ENCODE assay signal across 1 cellular context in the genomic region with DNA sequence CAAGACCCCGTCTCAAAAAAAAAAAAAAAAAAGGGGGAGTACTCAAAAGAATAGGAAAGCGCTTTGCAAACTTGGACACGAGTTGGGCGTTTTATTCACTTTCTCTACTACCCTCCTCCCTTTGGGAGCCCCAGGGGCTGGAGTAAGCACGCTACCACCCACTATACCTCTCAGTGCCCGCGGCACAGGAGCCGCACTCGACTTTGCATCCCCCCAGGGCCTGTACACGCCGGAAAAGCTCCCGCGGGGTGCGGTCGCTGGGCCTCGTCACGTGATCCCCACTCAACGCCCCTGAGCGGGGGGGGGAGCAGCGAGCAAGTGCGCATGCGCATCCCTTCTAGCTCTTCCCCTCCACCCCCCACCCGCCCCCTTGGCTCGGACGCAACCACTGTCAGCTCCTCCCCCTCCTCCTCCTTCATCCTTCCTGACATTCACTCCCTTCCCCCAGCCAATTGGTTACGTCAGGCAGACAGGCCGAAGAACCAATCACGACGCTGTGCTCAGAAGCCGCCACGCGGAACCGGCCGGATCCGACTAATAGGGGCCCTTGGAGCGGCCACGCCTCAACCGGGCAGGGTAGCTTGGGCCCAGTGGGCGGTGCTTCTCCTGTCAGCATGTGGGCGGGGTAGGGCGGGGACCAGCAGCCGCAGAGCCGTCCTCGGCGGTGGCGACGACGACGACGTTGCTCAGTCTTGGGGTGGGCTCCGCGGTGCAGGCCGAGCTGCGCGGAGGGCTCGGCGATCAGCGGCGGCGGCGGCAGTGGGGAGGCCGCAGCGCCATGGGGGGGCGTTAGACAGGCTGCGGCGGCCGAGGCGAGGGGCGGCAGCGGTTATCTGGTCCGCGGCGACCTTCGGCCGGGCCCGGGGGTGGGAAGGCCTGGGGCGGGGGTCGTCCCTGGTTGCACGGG.
A peak's percentile ranks its signal among the peaks of the same experiment; 100 is the strongest.
TF ChIP-seq lines count a peak whose summit lies in the region.

A gene with protein sequence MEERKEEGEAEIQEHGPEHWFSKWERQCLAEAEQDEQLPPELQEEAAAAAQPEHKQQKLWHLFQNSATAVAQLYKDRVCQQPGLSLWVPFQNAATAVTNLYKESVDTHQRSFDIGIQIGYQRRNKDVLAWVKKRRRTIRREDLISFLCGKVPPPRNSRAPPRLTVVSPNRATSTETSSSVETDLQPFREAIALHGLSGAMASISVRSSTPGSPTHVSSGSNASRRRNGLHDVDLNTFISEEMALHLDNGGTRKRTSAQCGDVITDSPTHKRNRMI (plus strand): TSS at position 685 of the 907 bp plus-strand sequence. CDS start 401 bp downstream, outside the sequence.

TF ChIP-seq in neural cell, 6 proteins besides CTCF, POLR2A, EP300 and RAD21 (continued from another document):
- TF ChIP-seq, protein P1, sequence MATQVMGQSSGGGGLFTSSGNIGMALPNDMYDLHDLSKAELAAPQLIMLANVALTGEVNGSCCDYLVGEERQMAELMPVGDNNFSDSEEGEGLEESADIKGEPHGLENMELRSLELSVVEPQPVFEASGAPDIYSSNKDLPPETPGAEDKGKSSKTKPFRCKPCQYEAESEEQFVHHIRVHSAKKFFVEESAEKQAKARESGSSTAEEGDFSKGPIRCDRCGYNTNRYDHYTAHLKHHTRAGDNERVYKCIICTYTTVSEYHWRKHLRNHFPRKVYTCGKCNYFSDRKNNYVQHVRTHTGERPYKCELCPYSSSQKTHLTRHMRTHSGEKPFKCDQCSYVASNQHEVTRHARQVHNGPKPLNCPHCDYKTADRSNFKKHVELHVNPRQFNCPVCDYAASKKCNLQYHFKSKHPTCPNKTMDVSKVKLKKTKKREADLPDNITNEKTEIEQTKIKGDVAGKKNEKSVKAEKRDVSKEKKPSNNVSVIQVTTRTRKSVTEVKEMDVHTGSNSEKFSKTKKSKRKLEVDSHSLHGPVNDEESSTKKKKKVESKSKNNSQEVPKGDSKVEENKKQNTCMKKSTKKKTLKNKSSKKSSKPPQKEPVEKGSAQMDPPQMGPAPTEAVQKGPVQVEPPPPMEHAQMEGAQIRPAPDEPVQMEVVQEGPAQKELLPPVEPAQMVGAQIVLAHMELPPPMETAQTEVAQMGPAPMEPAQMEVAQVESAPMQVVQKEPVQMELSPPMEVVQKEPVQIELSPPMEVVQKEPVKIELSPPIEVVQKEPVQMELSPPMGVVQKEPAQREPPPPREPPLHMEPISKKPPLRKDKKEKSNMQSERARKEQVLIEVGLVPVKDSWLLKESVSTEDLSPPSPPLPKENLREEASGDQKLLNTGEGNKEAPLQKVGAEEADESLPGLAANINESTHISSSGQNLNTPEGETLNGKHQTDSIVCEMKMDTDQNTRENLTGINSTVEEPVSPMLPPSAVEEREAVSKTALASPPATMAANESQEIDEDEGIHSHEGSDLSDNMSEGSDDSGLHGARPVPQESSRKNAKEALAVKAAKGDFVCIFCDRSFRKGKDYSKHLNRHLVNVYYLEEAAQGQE (IDR thresholded peaks at IDR 0.05; ENCODE audit: borderline replicate concordance): peak; percentile 94
- peak; percentile 98 for TF ChIP-seq TAF1 (IDR thresholded peaks at IDR 0.05; ENCODE audit: low read depth)
- TF ChIP-seq SMC3 (conservative IDR thresholded peaks at IDR 0.05; ENCODE audit: poor library complexity): no peak
- TF ChIP-seq EZH2 (IDR thresholded peaks at IDR 0.05; ENCODE audit: borderline replicate concordance, insufficient read depth, low read length, poor library complexity, severe bottlenecking): no peak
